8 cellular contexts compared by ENCODE assay signal in the genomic region with DNA sequence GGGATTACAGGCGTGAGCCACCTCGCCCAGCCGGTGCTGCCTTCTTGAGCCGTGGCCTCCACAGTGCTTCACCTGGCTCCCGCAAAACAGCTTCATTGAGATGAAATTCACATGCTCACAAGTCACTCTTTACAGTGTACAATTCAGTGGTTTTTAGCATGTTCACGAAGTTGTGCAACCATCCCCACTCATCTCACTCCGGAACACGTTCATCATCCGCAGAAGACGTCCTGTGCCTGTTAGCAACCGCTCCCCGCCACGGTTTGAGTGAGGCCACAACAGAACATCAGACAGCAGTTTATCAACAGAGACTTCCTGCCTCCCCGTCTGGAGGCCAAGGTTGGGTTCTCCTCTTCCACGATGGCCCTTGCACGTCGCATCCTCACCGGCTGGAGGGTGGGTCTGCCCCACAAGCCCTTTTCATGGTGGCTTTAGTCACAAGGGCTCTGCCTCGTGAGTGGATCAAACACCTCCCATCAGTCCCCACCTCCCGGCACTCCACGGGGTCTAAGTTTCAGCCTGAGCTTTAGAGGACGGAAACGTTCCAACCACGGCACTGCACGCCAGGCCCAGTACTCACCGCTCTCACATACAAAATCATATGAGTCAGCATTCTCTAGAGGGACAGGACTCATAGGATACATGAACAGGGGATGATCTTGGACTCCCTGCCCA. TPM values are rescaled to one million over a fixed set of nuclear protein-coding genes. Genes with fewer than 3 reads are reported as not detected.
DNase-seq lines count a peak whose midpoint lies in the region; ATAC-seq and TF ChIP-seq lines count a peak whose summit lies in the region.

No MANE protein-coding gene starts in this region.

- no peak overlapping the region for H3K4me3 ChIP-seq in HL-60 (replicated peaks; ENCODE audit: insufficient read depth, low read length)
- peak overlapping the region; percentile 3 for H3K4me3 ChIP-seq in fibroblast of villous mesenchyme (ENCODE audit: low read depth, low read length)
- H3K4me3 ChIP-seq in skin epidermis: peak overlapping the region in 1 of 7 experiments; percentile 9

- ATAC-seq in GM18498 (IDR thresholded peaks at IDR 0.05; ENCODE audit: unreplicated experiment) (peak; percentile 28), GM21526 (IDR thresholded peaks at IDR 0.05; ENCODE audit: low FRiP score, unreplicated experiment) (no peak)

- TF ChIP-seq CTCF in HL-60 (IDR thresholded peaks at IDR 0.05; ENCODE audit: insufficient read depth, low read length) (no peak), fibroblast of villous mesenchyme (IDR thresholded peaks at IDR 0.05; ENCODE audit: insufficient read depth, low read depth, low read length) (no peak), GM10266 (IDR thresholded peaks at IDR 0.05; ENCODE audit: control insufficient read depth, insufficient read depth, low read depth, missing control alignments) (no peak)

- DNase-seq in HL-60 (ENCODE audit: low read depth in 1 of 2, low spot score in 1 of 2) (peak; percentile 85 to 90), fibroblast of villous mesenchyme (ENCODE audit: low read depth) (peak; percentile 98), GM10266 (ENCODE audit: extremely low spot score) (no peak), NCI-H1105 treated with DMSO at 0.1 percent for 48 hours (lab: John Stamatoyannopoulos, UW) (no peak)
- peak; percentile 55 to 62 (median 61) for DNase-seq in activated CD8-positive, alpha-beta memory T cell treated with anti-CD3 and anti-CD28 coated beads for 48 hours (ENCODE audit: low read depth in 2 of 3, low spot score in 2 of 3)

- H3K27me3 ChIP-seq in HL-60 (ENCODE audit: insufficient read depth, poor library complexity, severe bottlenecking): no peaks in the 10 kb centered on the region

- H3K27ac ChIP-seq in HL-60 (replicated peaks) (peak overlapping the region; percentile 93), skin epidermis (peak overlapping the region in 18 of 21 experiments; percentile 0 to 93 (median 60))

RNA-seq across cellular contexts. Expression of gene SPON2, which starts 29.6 kb away (rescaled TPM):
- 197 and 601 TPM in 2 replicates for total RNA-seq in fibroblast of villous mesenchyme

RNA-seq across cellular contexts. Expression of gene CTBP1, which starts 46.9 kb away (rescaled TPM):
- 235 and 314 TPM in 2 replicates for total RNA-seq in fibroblast of villous mesenchyme

Comparison
In these comparisons a context has a peak if more than half of its experiments do, and no peak if none do; other contexts are left out.
1. DNase-seq: peak in HL-60 (2 of 2), activated CD8-positive, alpha-beta memory T cell treated with anti-CD3 and anti-CD28 coated beads for 48 hours (3 of 3) and fibroblast of villous mesenchyme (single experiment); none in GM10266 (single experiment) and NCI-H1105 treated with DMSO at 0.1 percent for 48 hours (single experiment).